In the genomic region with DNA sequence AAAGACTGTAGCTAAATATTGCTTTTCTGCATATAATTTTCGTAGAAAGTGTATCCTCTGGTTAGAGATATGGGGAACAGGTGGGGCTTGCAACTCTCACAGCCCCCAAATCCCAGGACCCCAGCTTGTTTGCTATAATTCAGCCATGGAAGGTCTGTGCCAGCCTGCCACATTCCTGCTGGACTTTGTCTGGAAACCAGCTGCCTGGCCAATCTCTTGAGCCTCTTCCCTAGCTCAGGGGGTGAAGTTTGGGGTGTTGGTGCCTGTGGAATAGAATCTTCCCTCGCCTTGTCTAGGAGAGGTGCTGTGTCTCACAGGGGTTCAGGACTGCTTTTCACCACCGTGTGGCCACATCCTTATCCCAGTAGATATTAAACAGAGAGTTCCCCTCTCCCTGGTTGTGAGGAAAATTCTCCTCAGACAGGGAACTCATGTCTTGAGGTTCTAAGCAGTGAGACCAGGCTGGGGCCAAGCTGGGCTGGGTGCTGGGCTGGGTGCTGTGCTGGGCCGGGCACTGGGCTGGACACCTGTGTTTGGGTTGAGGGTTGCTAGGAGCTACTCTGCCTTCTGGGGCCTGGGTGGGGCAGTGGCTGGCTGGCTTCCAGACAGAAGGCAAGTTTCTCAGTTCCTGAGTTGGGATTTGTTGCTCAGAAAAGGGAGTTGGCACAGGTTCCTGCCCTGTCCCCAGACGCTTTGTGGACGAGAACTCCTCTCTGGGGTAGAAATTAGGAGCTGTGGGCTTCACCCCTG, we compare ENCODE assay signal across 17 cellular contexts. TPM values are rescaled to one million over a fixed set of nuclear protein-coding genes. Genes with fewer than 3 reads are reported as not detected.
DNase-seq lines count a peak whose midpoint lies in the region; ATAC-seq and TF ChIP-seq lines count a peak whose summit lies in the region.
"Had no signal": no experiment of that assay in that cellular context is flagged by ENCODE, and none has a peak within 500 bp of the region (broad histone marks: within the 10 kb centered on the region; RNA-seq: fewer than 3 reads in every experiment).

No MANE protein-coding gene starts in this region.

- H4K20me1 ChIP-seq in mammary epithelial cell (ENCODE audit: insufficient read depth, low read length) (no peaks in the 10 kb centered on the region), hepatocyte (ENCODE audit: insufficient read depth, poor library complexity, severe bottlenecking) (no peaks in the 10 kb centered on the region)

- H3K9me3 ChIP-seq in mammary epithelial cell (replicated peaks; ENCODE audit: insufficient read depth, low read length) (no peaks in the 10 kb centered on the region), transverse colon (no peaks in the 10 kb centered on the region), hepatocyte (ENCODE audit: low read depth) (no peaks in the 10 kb centered on the region)

- WGBS in mammary epithelial cell (ENCODE audit: low coverage, missing lambda C conversion rate) = 45% methylated on average over 6 of the region's 6 CpGs
- 54 to 71% methylated on average over 1 to 6 of the region's 6 CpGs for WGBS in transverse colon (ENCODE audit: low coverage in 1 of 2), 2 donors
- 79% methylated on average over 6 of the region's 6 CpGs for WGBS in hepatocyte (ENCODE audit: low lambda C conversion rate, missing lambda C conversion rate)

- dilution Hi-C loops in mammary epithelial cell (cut with HindIII; ENCODE audit: low sequenced_read_pairs) = no loop called here

- H3K4me3 ChIP-seq in mammary epithelial cell (replicated peaks in 1 of 3; ENCODE audit: insufficient read depth in 1 of 3, low read depth in 2 of 3, low read length in 3 of 3) (no peak overlapping the region), transverse colon (no peak overlapping the region), hepatocyte (no peak overlapping the region)
- H3K4me3 ChIP-seq: dorsolateral prefrontal cortex had no signal

- TF ChIP-seq CTCF in mammary epithelial cell (conservative IDR thresholded peaks at IDR 0.05 in 1 of 2, IDR thresholded peaks at IDR 0.05 in 1 of 2; ENCODE audit: extremely low read depth in 1 of 2, insufficient read depth in 1 of 2, low read depth in 1 of 2, low read length in 2 of 2) (no peak), transverse colon (IDR thresholded peaks at IDR 0.05) (no peak), hepatocyte (IDR thresholded peaks at IDR 0.05; ENCODE audit: poor library complexity) (no peak)

- intact Hi-C loops in mammary epithelial cell (cut with micrococcal nuclease) = no loop called here
- intact Hi-C loops in transverse colon (cut with DNase I; ENCODE audit: low total_unique reads) = no loop called here

- CTCF ChIA-PET in mammary epithelial cell (lab: Charles Lee; ENCODE audit: low non-redundant PET) = no interaction called here

- BruUV-seq in mammary epithelial cell (replicated peaks; lab: Mats Ljungman, UMichigan) = no TSS peak

- H3K9me2 ChIP-seq in hepatocyte (replicated peaks; ENCODE audit: insufficient read depth) = no peaks in the 10 kb centered on the region

- H3K27ac ChIP-seq in mammary epithelial cell (ENCODE audit: insufficient read depth, low read depth, low read length) = no peak overlapping the region
- no peak overlapping the region for H3K27ac ChIP-seq in transverse colon
- H3K27ac ChIP-seq in hepatocyte = no peak overlapping the region
- H3K27ac ChIP-seq: dorsolateral prefrontal cortex had no signal

- no peak for ATAC-seq in HG02571 (IDR thresholded peaks at IDR 0.05; ENCODE audit: unreplicated experiment)
- ATAC-seq: activated CD4-positive, alpha-beta T cell treated with anti-CD3 and anti-CD28 coated beads for 36 hours; T-helper 17 cell had no signal

- in situ Hi-C loops in mammary epithelial cell (cut with MboI; ENCODE audit: low sequenced_read_pairs in 2 of 2) (no loop called here), transverse colon (cut with MboI; ENCODE audit: low pct_ligation_motif_present in 1 of 4, low pct_unique_long_range_greater_than_20kb in 1 of 4, low sequenced_read_pairs in 3 of 4) (no loop called here)

- H3K4me2 ChIP-seq in mammary epithelial cell (ENCODE audit: insufficient read depth, low read depth, low read length) = no peak overlapping the region
- no peak overlapping the region for H3K4me2 ChIP-seq in hepatocyte

- no peak overlapping the region for H3K9ac ChIP-seq in mammary epithelial cell (ENCODE audit: insufficient read depth, low read length)

- DNase-seq in DMS79 treated with DMSO at 0.1 percent for 48 hours (lab: John Stamatoyannopoulos, UW) (peak; percentile 29), DMS79 (lab: John Stamatoyannopoulos, UW) (no peak), mammary epithelial cell (peak; percentile 59), mucosa of gallbladder (ENCODE audit: low spot score) (peak; percentile 47), transverse colon (peak; percentile 75), hepatocyte (ENCODE audit: low spot score) (no peak), mesenteric fat pad (ENCODE audit: low spot score) (no peak)
- DNase-seq: activated CD4-positive, alpha-beta T cell treated with anti-CD3 and anti-CD28 coated beads for 36 hours; activated CD8-positive, alpha-beta memory T cell treated with anti-CD3 and anti-CD28 coated beads, Interleukin-2, amount 50 U/mL, for 4 hours; activated naive CD4-positive, alpha-beta T cell treated with anti-CD3 and anti-CD28 coated beads, Interleukin-2, amount 10 ng/mL, durations not matched to agents 7 days and 5 days; CD4-positive, alpha-beta T cell; dorsolateral prefrontal cortex; NCI-H187; NCI-H524; stimulated activated CD4-positive, alpha-beta T cell treated with anti-CD3 and anti-CD28 coated beads, Interleukin-12 subunit alpha, Interleukin-12 subunit beta, amount 100 ng/mL, for 4 hours; T-helper 17 cell had no signal

- TF ChIP-seq POLR2A in transverse colon (IDR thresholded peaks at IDR 0.05) = no peak

- no peaks in the 10 kb centered on the region for H3K79me2 ChIP-seq in mammary epithelial cell (ENCODE audit: insufficient read depth, low read length)
- no peaks in the 10 kb centered on the region for H3K79me2 ChIP-seq in hepatocyte

- H3K36me3 ChIP-seq in mammary epithelial cell (ENCODE audit: insufficient read depth, low read length) = no peaks in the 10 kb centered on the region
- H3K36me3 ChIP-seq in transverse colon = no peaks in the 10 kb centered on the region
- no peaks in the 10 kb centered on the region for H3K36me3 ChIP-seq in hepatocyte (replicated peaks; ENCODE audit: insufficient read depth, low read depth)

- H3K27me3 ChIP-seq in mammary epithelial cell (ENCODE audit: insufficient read depth, low read length) = no peaks in the 10 kb centered on the region
- H3K27me3 ChIP-seq in transverse colon = no peaks in the 10 kb centered on the region
- no peaks in the 10 kb centered on the region for H3K27me3 ChIP-seq in hepatocyte
- H3K27me3 ChIP-seq: dorsolateral prefrontal cortex had no signal

- peaks cover 15% of the 10 kb centered on the region for H3K4me1 ChIP-seq in mammary epithelial cell (ENCODE audit: insufficient read depth, low read length)
- H3K4me1 ChIP-seq in transverse colon = peaks cover 0 to 23% (median 16%) of the 10 kb centered on the region in 4 donors
- H3K4me1 ChIP-seq in hepatocyte (ENCODE audit: insufficient read depth) = peaks cover 4% of the 10 kb centered on the region

- H2AFZ ChIP-seq in mammary epithelial cell (ENCODE audit: low read depth, low read length) (peak overlapping the region; percentile 13), hepatocyte (no peak overlapping the region)

- no peak for TF ChIP-seq EP300 in transverse colon (IDR thresholded peaks at IDR 0.05; ENCODE audit: low read depth)

RNA-seq across cellular contexts. Expression of a gene that starts 12.3 kb away (rescaled TPM):
- total RNA-seq in mammary epithelial cell (not detected), mucosa of gallbladder (3.5 TPM), transverse colon (1 to 10 TPM in 2 of 4 donors, under 1 TPM in 1, not detected in 1; 0.79 to 7.1 (median 3.1) TPM), hepatocyte (0.47 and 0.92 TPM in 2 replicates), mesenteric fat pad (0.39 TPM)
- polyA plus RNA-seq in mammary epithelial cell (0.09 TPM), hepatocyte (1.3 and 2.1 TPM in 2 replicates)
- not detected for polyA minus RNA-seq in mammary epithelial cell

Comparison
In these comparisons a context has a peak if more than half of its experiments do, and no peak if none do; other contexts are left out.
1. DNase-seq: peak in DMS79 treated with DMSO at 0.1 percent for 48 hours (single experiment), mammary epithelial cell (single experiment), mucosa of gallbladder (single experiment) and transverse colon (single experiment); none in DMS79 (single experiment), hepatocyte (single experiment) and mesenteric fat pad (single experiment).